Comparison of ENCODE assay signal across 1 cellular context in the genomic region with DNA sequence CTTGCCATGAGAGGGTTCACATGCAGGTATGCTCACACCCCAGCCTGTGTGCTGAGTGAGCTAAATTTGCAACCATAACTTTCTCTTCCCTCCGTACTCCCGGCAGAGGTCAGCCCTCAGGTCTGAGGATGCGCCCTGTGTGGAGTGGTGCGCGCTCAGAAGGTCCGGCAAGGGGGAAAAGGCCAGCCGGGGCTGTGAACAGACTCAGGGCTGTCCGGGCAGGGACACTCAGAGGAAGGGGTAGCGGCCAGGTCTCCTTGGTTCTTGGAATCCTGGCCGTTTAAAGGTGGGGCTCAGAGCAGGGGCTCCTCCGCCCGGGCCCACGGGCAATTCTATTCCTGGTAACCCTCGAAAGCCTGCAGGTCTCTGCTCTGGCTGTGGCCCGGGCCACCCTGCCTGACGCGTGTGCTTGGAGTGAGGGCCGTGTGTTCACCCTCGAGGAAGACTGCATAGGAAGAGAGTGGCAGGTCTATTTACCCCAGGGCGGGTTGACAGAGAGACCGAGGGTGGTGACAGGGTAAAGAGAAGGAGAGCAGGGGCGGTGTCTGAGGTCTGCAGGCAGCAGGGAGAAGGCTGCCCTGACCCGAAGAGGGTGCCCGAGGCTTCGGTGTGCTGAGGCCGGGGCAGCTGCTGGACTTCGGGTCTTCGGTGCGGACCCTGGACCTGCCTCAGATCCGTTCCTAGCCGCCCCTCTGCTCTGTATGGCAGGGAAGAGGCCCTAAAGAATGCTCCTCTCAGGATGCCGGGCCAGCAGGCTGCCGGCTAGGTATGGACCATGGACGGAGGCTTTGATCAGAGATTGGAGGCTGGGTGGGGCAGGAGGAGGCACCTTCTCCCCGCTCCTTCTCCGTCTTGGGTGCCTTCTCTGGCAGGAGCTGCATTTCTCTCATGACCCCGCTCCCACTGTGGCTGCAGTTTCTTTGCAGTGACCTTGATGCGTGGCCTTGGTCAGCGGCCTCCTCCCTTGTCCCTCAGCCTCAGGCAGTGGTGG.
A peak's percentile ranks its signal among the peaks of the same experiment; 100 is the strongest.
TF ChIP-seq lines count a peak whose summit lies in the region.

No MANE protein-coding gene starts in this region.

TF ChIP-seq in HepG2, 621 proteins besides CTCF, POLR2A, EP300 and RAD21 (continued from another document and continues in another):
- TF ChIP-seq MTA1 (CRISPR knock-in tag; IDR thresholded peaks at IDR 0.05; ENCODE audit: borderline replicate concordance) (peak; percentile 91; the same call in 1 of the 2 replicates), ZNF501 (CRISPR knock-in tag; IDR thresholded peaks at IDR 0.05) (0 out of 2 replicates have a peak, but pooled peaks have one; percentile 19), SP4 (CRISPR knock-in tag; IDR thresholded peaks at IDR 0.05) (peak; percentile 51; the same call in 1 of the 2 replicates), AHDC1 (CRISPR knock-in tag; IDR thresholded peaks at IDR 0.05; ENCODE audit: borderline replicate concordance) (peak; percentile 57; the same call in 1 of the 2 replicates), ATF7 (IDR thresholded peaks at IDR 0.05) (no peak), ATF7 (CRISPR knock-in tag; IDR thresholded peaks at IDR 0.05) (0 out of 2 replicates have a peak, but pooled peaks have one; percentile 7), HINFP (CRISPR knock-in tag; IDR thresholded peaks at IDR 0.05; ENCODE audit: low read depth) (peak; percentile 46; the same call in 1 of the 2 replicates), ZBTB7A (CRISPR knock-in tag; IDR thresholded peaks at IDR 0.05) (peak; percentile 74; the same call in 1 of the 2 replicates), MAFG (CRISPR knock-in tag; IDR thresholded peaks at IDR 0.05) (no peak), ZFP91 (CRISPR knock-in tag; IDR thresholded peaks at IDR 0.05; ENCODE audit: borderline replicate concordance) (peak; percentile 59; the same call in 1 of the 2 replicates), HDAC1 (CRISPR knock-in tag; IDR thresholded peaks at IDR 0.05) (peak; percentile 67), NPAS2 (CRISPR knock-in tag; IDR thresholded peaks at IDR 0.05; ENCODE audit: borderline replicate concordance) (no peak), FOXC1 (CRISPR knock-in tag; IDR thresholded peaks at IDR 0.05; ENCODE audit: borderline replicate concordance) (0 out of 2 replicates have a peak, but pooled peaks have one; percentile 17), POLR2AphosphoS5 (IDR thresholded peaks at IDR 0.05; ENCODE audit: low read depth, low read length) (no peak), XRCC5 (optimal IDR thresholded peaks at IDR 0.05; ENCODE audit: low read length) (peak; percentile 26), ZFP90 (CRISPR knock-in tag; IDR thresholded peaks at IDR 0.05; ENCODE audit: borderline replicate concordance) (0 out of 2 replicates have a peak, but pooled peaks have one; percentile 42), ASH2L (IDR thresholded peaks at IDR 0.05; ENCODE audit: insufficient read length, low read depth, low read length) (no peak), ZSCAN25 (CRISPR knock-in tag; IDR thresholded peaks at IDR 0.05) (peak; percentile 62; the same call in 1 of the 2 replicates), ZNF777 (CRISPR knock-in tag; IDR thresholded peaks at IDR 0.05) (peak; percentile 34; the same call in 1 of the 2 replicates), PREB (CRISPR knock-in tag; IDR thresholded peaks at IDR 0.05) (no peak), ARHGAP35 (CRISPR knock-in tag; IDR thresholded peaks at IDR 0.05; ENCODE audit: borderline replicate concordance) (peak; percentile 72; the same call in 1 of the 2 replicates), ZNF343 (CRISPR knock-in tag; IDR thresholded peaks at IDR 0.05) (0 out of 2 replicates have a peak, but pooled peaks have one; percentile 33), ATF3 (CRISPR knock-in tag; IDR thresholded peaks at IDR 0.05) (no peak), ZNF670 (CRISPR knock-in tag; IDR thresholded peaks at IDR 0.05; ENCODE audit: borderline replicate concordance) (0 out of 2 replicates have a peak, but pooled peaks have one; percentile 55), ZNF691 (CRISPR knock-in tag; IDR thresholded peaks at IDR 0.05; ENCODE audit: borderline replicate concordance, low read depth) (0 out of 2 replicates have a peak, but pooled peaks have one; percentile 34), SOX6 (IDR thresholded peaks at IDR 0.05) (no peak), SOX6 (CRISPR knock-in tag; IDR thresholded peaks at IDR 0.05) (peak; percentile 66), ZFYVE20 (CRISPR knock-in tag; IDR thresholded peaks at IDR 0.05; ENCODE audit: borderline replicate concordance, low read depth) (no peak), RBAK (CRISPR knock-in tag; IDR thresholded peaks at IDR 0.05) (no peak), SALL1 (CRISPR knock-in tag; IDR thresholded peaks at IDR 0.05) (peak; percentile 62), HOXA3 (CRISPR knock-in tag; IDR thresholded peaks at IDR 0.05) (peak; percentile 45; the same call in 1 of the 2 replicates), HIVEP1 (CRISPR knock-in tag; IDR thresholded peaks at IDR 0.05) (0 out of 2 replicates have a peak, but pooled peaks have one; percentile 32)
- TF ChIP-seq, protein P1, sequence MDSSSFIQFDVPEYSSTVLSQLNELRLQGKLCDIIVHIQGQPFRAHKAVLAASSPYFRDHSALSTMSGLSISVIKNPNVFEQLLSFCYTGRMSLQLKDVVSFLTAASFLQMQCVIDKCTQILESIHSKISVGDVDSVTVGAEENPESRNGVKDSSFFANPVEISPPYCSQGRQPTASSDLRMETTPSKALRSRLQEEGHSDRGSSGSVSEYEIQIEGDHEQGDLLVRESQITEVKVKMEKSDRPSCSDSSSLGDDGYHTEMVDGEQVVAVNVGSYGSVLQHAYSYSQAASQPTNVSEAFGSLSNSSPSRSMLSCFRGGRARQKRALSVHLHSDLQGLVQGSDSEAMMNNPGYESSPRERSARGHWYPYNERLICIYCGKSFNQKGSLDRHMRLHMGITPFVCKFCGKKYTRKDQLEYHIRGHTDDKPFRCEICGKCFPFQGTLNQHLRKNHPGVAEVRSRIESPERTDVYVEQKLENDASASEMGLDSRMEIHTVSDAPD (CRISPR knock-in tag; IDR thresholded peaks at IDR 0.05) = 0 out of 2 replicates have a peak, but pooled peaks have one; percentile 65
- TF ChIP-seq, protein P2, sequence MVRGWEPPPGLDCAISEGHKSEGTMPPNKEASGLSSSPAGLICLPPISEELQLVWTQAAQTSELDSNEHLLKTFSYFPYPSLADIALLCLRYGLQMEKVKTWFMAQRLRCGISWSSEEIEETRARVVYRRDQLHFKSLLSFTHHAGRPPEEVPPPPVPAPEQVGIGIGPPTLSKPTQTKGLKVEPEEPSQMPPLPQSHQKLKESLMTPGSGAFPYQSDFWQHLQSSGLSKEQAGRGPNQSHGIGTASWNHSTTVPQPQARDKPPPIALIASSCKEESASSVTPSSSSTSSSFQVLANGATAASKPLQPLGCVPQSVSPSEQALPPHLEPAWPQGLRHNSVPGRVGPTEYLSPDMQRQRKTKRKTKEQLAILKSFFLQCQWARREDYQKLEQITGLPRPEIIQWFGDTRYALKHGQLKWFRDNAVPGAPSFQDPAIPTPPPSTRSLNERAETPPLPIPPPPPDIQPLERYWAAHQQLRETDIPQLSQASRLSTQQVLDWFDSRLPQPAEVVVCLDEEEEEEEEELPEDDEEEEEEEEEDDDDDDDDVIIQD (CRISPR knock-in tag; IDR thresholded peaks at IDR 0.05; ENCODE audit: low read depth) = 0 out of 2 replicates have a peak, but pooled peaks have one; percentile 8
- TF ChIP-seq, protein P3, sequence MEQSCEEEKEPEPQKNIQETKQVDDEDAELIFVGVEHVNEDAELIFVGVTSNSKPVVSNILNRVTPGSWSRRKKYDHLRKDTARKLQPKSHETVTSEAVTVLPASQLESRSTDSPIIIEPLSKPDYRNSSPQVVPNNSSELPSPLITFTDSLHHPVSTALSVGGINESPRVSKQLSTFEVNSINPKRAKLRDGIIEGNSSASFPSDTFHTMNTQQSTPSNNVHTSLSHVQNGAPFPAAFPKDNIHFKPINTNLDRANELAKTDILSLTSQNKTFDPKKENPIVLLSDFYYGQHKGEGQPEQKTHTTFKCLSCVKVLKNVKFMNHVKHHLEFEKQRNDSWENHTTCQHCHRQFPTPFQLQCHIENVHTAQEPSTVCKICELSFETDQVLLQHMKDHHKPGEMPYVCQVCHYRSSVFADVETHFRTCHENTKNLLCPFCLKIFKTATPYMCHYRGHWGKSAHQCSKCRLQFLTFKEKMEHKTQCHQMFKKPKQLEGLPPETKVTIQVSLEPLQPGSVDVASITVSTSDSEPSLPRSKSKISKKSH (CRISPR knock-in tag; IDR thresholded peaks at IDR 0.05; ENCODE audit: borderline replicate concordance) = 0 out of 2 replicates have a peak, but pooled peaks have one; percentile 20
